ENCODE assay signal across 13 cellular contexts in the genomic region with DNA sequence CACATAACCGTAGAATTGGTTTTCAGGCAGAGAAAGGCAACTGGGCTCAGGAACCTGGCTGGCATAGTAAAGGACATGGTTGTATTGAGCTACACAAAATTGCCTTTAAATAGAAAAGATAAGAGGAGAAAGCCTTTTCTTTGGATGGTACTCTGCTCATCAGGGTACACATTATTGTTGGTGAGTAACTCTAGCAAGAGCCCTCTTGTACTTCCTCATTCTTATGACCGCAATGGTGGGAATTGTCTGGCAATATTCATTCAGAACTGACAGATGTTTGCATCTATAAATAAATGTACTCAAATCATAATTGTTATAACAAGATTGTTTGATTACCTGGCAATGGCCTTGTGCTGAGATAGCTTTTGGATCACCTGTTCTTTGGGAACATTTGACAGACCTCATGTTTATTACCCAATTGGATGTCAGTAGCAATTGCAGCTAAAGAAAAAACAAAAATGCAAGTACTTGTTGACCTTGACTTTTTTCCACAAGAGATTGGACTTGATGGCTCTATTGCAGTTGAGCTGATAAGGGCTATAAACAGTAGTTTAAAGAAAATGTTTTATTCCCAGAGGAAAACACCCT. TPM values are rescaled to one million over a fixed set of nuclear protein-coding genes. Genes with fewer than 3 reads are reported as not detected.
DNase-seq lines count a peak whose midpoint lies in the region; ATAC-seq and TF ChIP-seq lines count a peak whose summit lies in the region.
"Had no signal": no experiment of that assay in that cellular context is flagged by ENCODE, and none has a peak within 500 bp of the region (broad histone marks: within the 10 kb centered on the region; RNA-seq: fewer than 3 reads in every experiment).

No MANE protein-coding gene starts in this region.

- H3K36me3 ChIP-seq in A673 (ENCODE audit: insufficient read depth, low read length, poor library complexity, severe bottlenecking), result peaks cover 76% of the 10 kb centered on the region
- H3K36me3 ChIP-seq in osteoblast (ENCODE audit: insufficient read depth, low read length), result no peaks in the 10 kb centered on the region

- H3K4me2 ChIP-seq in osteoblast (ENCODE audit: insufficient read depth, low read length), result no peak overlapping the region

- no peaks in the 10 kb centered on the region for H3K9me3 ChIP-seq in A673 (ENCODE audit: low read depth, low read length, poor library complexity, severe bottlenecking)
- H3K9me3 ChIP-seq in osteoblast (ENCODE audit: low read depth, low read length), result no peaks in the 10 kb centered on the region
- H3K9me3 ChIP-seq: testis had no signal

- POLR2A ChIA-PET in A673 (lab: Charles Lee; ENCODE audit: low non-redundant PET), result no interaction called here

- H3K27me3 ChIP-seq in A673 (replicated peaks; ENCODE audit: insufficient read depth, low read depth, low read length, poor library complexity), result no peaks in the 10 kb centered on the region
- no peaks in the 10 kb centered on the region for H3K27me3 ChIP-seq in osteoblast (ENCODE audit: insufficient read depth, low read length)
- H3K27me3 ChIP-seq: testis had no signal

- H3K27ac ChIP-seq in A673 (ENCODE audit: low read depth, low read length, poor library complexity, severe bottlenecking) (peak overlapping the region; percentile 66), osteoblast (ENCODE audit: low read depth, low read length) (no peak overlapping the region)
- H3K27ac ChIP-seq: testis had no signal

- ATAC-seq in left ventricle myocardium superior, result peak; percentile 70
- ATAC-seq: natural killer cell had no signal

- TF ChIP-seq POLR2A in NB4 (IDR thresholded peaks at IDR 0.05; ENCODE audit: extremely low read depth, insufficient read length), result no peak

- no peaks in the 10 kb centered on the region for H3K79me2 ChIP-seq in osteoblast (ENCODE audit: insufficient read depth, low read length)

- no peak for DNase-seq in A673 (ENCODE audit: low spot score)
- peak; percentile 58 for DNase-seq in NB4 (ENCODE audit: low read depth)
- DNase-seq in OCI-M1 (lab: John Stamatoyannopoulos, UW), result peak; percentile 47
- no peak for DNase-seq in left ventricle myocardium superior
- DNase-seq in head of caudate nucleus, result no peak
- no peak for DNase-seq in GM19240 (ENCODE audit: insufficient read length, low spot score)
- no peak for DNase-seq in kidney glomerular epithelial cell (lab: John Stamatoyannopoulos, UW)
- DNase-seq in osteoblast (ENCODE audit: insufficient read length, low spot score, missing footprints), result no peak
- DNase-seq: activated naive CD4-positive, alpha-beta T cell treated with anti-CD3 and anti-CD28 coated beads, Interleukin-2, amount 10 ng/mL, durations not matched to agents 7 days and 5 days; effector CD4-positive, alpha-beta T cell; natural killer cell; stimulated activated CD4-positive, alpha-beta T cell treated with anti-CD3 and anti-CD28 coated beads, Interleukin-1b, Interleukin-23, amount 100 ng/mL, for 48 hours; testis had no signal

- no peak for TF ChIP-seq CTCF in A673 (conservative IDR thresholded peaks at IDR 0.05; ENCODE audit: low read depth, low read length)
- no peak for TF ChIP-seq CTCF in NB4 (IDR thresholded peaks at IDR 0.05; ENCODE audit: low read depth, low read length)
- TF ChIP-seq CTCF in osteoblast (IDR thresholded peaks at IDR 0.05; ENCODE audit: extremely low read depth, low read depth, low read length), result no peak

- H4K20me1 ChIP-seq in osteoblast (ENCODE audit: insufficient read depth, low read length), result no peaks in the 10 kb centered on the region

- H3K4me1 ChIP-seq in A673 (ENCODE audit: insufficient read depth, low read length, poor library complexity, severe bottlenecking), result peaks cover 56% of the 10 kb centered on the region
- peaks cover 8% of the 10 kb centered on the region for H3K4me1 ChIP-seq in osteoblast (ENCODE audit: insufficient read depth, low read length)

- no peak overlapping the region for H2AFZ ChIP-seq in osteoblast (ENCODE audit: low read length)

- BruUV-seq in A673 (replicated peaks; lab: Mats Ljungman, UMichigan), result no TSS peak

- no peak overlapping the region for H3K4me3 ChIP-seq in A673 (ENCODE audit: low read depth, low read length, poor library complexity, severe bottlenecking)
- no peak overlapping the region for H3K4me3 ChIP-seq in NB4 (ENCODE audit: low read depth, low read length)
- no peak overlapping the region for H3K4me3 ChIP-seq in osteoblast (ENCODE audit: insufficient read depth, low read length)
- H3K4me3 ChIP-seq: testis had no signal

- CTCF ChIA-PET in A673 (lab: Charles Lee), result no interaction called here

- intact Hi-C loops in A673 (cut with micrococcal nuclease; ENCODE audit: unreplicated experiment), result no loop called here
- intact Hi-C loops in left ventricle myocardium superior (cut with micrococcal nuclease), result no loop called here
- intact Hi-C loops in head of caudate nucleus (cut with DNase I), result no loop called here

RNA-seq across cellular contexts. Expression of gene MEIS1, which starts 43.9 kb away (rescaled TPM):
- total RNA-seq in A673 (2021) (89.4 and 103 TPM in 2 replicates), left ventricle myocardium superior (40.8 TPM), osteoblast (11.9 and 15.9 TPM in 2 replicates)

Comparison
In these comparisons a context has a peak if more than half of its experiments do, and no peak if none do; other contexts are left out.
1. DNase-seq: peak in NB4 (single experiment) and OCI-M1 (single experiment); none in A673 (single experiment), left ventricle myocardium superior (single experiment), head of caudate nucleus (0 of 42), GM19240 (single experiment), kidney glomerular epithelial cell (single experiment) and osteoblast (single experiment).